In the genomic region with DNA sequence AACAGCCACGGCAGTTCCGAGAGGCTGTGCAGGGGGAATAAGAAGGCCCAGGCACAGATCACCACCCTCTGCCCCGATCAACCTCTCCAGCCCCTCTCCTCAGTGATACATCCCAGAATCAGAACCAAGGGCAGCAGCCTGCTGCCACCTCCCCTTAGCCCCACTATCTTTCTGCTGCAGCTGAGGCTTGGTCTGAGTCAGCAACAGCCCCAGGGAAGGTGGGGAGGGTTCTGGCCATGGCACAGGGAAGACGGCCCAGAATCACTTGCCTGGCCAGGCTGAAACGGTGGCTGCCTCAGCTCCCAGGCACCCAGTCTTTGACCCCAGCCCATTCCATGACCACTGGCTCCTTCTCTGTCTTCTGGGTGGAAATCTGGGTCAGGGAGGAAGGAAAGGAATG, we compare ENCODE assay signal across 9 cellular contexts. TPM values are rescaled to one million over a fixed set of nuclear protein-coding genes. Genes with fewer than 3 reads are reported as not detected.
DNase-seq lines count a peak whose midpoint lies in the region; ATAC-seq and TF ChIP-seq lines count a peak whose summit lies in the region.
"Had no signal": no experiment of that assay in that cellular context is flagged by ENCODE, and none has a peak within 500 bp of the region (broad histone marks: within the 10 kb centered on the region; RNA-seq: fewer than 3 reads in every experiment).

No MANE protein-coding gene starts in this region.

- no peak overlapping the region for H3K4me3 ChIP-seq in CD4-positive, alpha-beta memory T cell (ENCODE audit: low read length in 2 of 2)
- H3K4me3 ChIP-seq in GM23248 = no peak overlapping the region
- no peak overlapping the region for H3K4me3 ChIP-seq in MG63

- CTCF ChIA-PET in CD4-positive, alpha-beta memory T cell (lab: Charles Lee; ENCODE audit: partially characterized antibody) = no interaction called here
- CTCF ChIA-PET in WTC11 (lab: Charles Lee) = no interaction called here

- DNase-seq in CD4-positive, alpha-beta memory T cell = peak in 1 of 5 donors; percentile 25
- peak; percentile 34 for DNase-seq in GM23248
- no peak for DNase-seq in WTC11 (ENCODE audit: low spot score)
- no peak for DNase-seq in naive thymus-derived CD8-positive, alpha-beta T cell
- no peak for DNase-seq in effector memory CD8-positive, alpha-beta T cell
- no peak for DNase-seq in MG63
- no peak for DNase-seq in NCI-H2196 (lab: John Stamatoyannopoulos, UW; ENCODE audit: unreplicated experiment)
- DNase-seq: activated B cell treated with CpG ODN at 0.5 μM for 24 hours, left cardiac atrium had no signal

- no peak for TF ChIP-seq CTCF in WTC11 (IDR thresholded peaks at IDR 0.05)

- H3K27ac ChIP-seq in CD4-positive, alpha-beta memory T cell (ENCODE audit: low read depth, low read length) = no peak overlapping the region
- no peak overlapping the region for H3K27ac ChIP-seq in GM23248

- peaks cover 8 to 35% (median 17%) of the 10 kb centered on the region in 4 donors for H3K4me1 Mint-ChIP-seq in CD4-positive, alpha-beta memory T cell
- H3K4me1 Mint-ChIP-seq in WTC11 = peaks cover 12% of the 10 kb centered on the region
- H3K4me1 Mint-ChIP-seq in naive thymus-derived CD8-positive, alpha-beta T cell = peaks cover 16 to 31% (median 20%) of the 10 kb centered on the region in 4 donors
- peaks cover 17% of the 10 kb centered on the region in 2 donors for H3K4me1 Mint-ChIP-seq in effector memory CD8-positive, alpha-beta T cell (ENCODE audit: low read depth in 2 of 2)

- in situ Hi-C loops in GM23248 (cut with MboI) = loop anchor here (10.0 kb wide), 1 partner anchor 147 kb away; no protein-coding TSS in a partner anchor

- peaks cover 0 to 1% (median 0%) of the 10 kb centered on the region in 8 donors for H3K9me3 Mint-ChIP-seq in CD4-positive, alpha-beta memory T cell
- H3K9me3 Mint-ChIP-seq in WTC11 = no peaks in the 10 kb centered on the region
- no peaks in the 10 kb centered on the region for H3K9me3 Mint-ChIP-seq in naive thymus-derived CD8-positive, alpha-beta T cell
- H3K9me3 Mint-ChIP-seq in effector memory CD8-positive, alpha-beta T cell = no peaks in the 10 kb centered on the region
- H3K9me3 Mint-ChIP-seq: activated B cell treated with CpG ODN at 0.5 μM for 24 hours had no signal

- no peak overlapping the region for H3K4me2 ChIP-seq in GM23248 (ENCODE audit: unreplicated experiment)

- POLR2A ChIA-PET in CD4-positive, alpha-beta memory T cell (lab: Charles Lee; ENCODE audit: partially characterized antibody) = no interaction called here
- POLR2A ChIA-PET in WTC11 (lab: Charles Lee) = no interaction called here
- POLR2A ChIA-PET in naive thymus-derived CD8-positive, alpha-beta T cell (lab: Charles Lee) = interaction anchor here (0.5 kb wide), 1 partner anchor 19 kb away, joined by 4 read pairs; no protein-coding TSS in a partner anchor

- peaks cover 8 to 15% of the 10 kb centered on the region in 2 donors for H3K36me3 Mint-ChIP-seq in CD4-positive, alpha-beta memory T cell
- H3K36me3 Mint-ChIP-seq in WTC11 = peaks cover 19% of the 10 kb centered on the region
- peaks cover 0 to 19% (median 4%) of the 10 kb centered on the region in 3 donors for H3K36me3 Mint-ChIP-seq in naive thymus-derived CD8-positive, alpha-beta T cell
- peaks cover 5% of the 10 kb centered on the region for H3K36me3 Mint-ChIP-seq in effector memory CD8-positive, alpha-beta T cell (ENCODE audit: insufficient read depth)

- H3K9ac ChIP-seq in GM23248 = no peak overlapping the region

- peaks cover 43% of the 10 kb centered on the region for H3K79me2 ChIP-seq in GM23248 (ENCODE audit: insufficient read depth)

- H3K27me3 ChIP-seq in CD4-positive, alpha-beta memory T cell (ENCODE audit: insufficient read depth, low read length) = no peaks in the 10 kb centered on the region
- no peaks in the 10 kb centered on the region for H3K27me3 ChIP-seq in GM23248 (replicated peaks; ENCODE audit: insufficient read depth)
- no peaks in the 10 kb centered on the region for H3K27me3 ChIP-seq in MG63

- peak overlapping the region in 5 of 8 donors; percentile 28 to 60 (median 52) for H3K4me3 Mint-ChIP-seq in CD4-positive, alpha-beta memory T cell
- H3K4me3 Mint-ChIP-seq in WTC11 = peak overlapping the region; percentile 16; the same call in 1 of the 2 replicates
- H3K4me3 Mint-ChIP-seq in naive thymus-derived CD8-positive, alpha-beta T cell = peak overlapping the region in 7 of 10 donors; percentile 6 to 77 (median 28)
- H3K4me3 Mint-ChIP-seq in effector memory CD8-positive, alpha-beta T cell = no peak overlapping the region

- no peak overlapping the region for H2AFZ ChIP-seq in GM23248

- 0 out of 2 replicates have a peak, but pooled peaks cover 6% of the 10 kb centered on the region for H3F3A ChIP-seq in GM23248 (ENCODE audit: insufficient read depth)

- no peaks in the 10 kb centered on the region for H4K20me1 ChIP-seq in GM23248 (ENCODE audit: insufficient read depth)

- H3K9me3 ChIP-seq in CD4-positive, alpha-beta memory T cell (ENCODE audit: control insufficient read depth in 1 of 2, low read length in 2 of 2) = no peaks in the 10 kb centered on the region
- no peaks in the 10 kb centered on the region for H3K9me3 ChIP-seq in GM23248 (ENCODE audit: low read depth)
- no peaks in the 10 kb centered on the region for H3K9me3 ChIP-seq in MG63

- H3K27me3 Mint-ChIP-seq in CD4-positive, alpha-beta memory T cell = no peaks in the 10 kb centered on the region
- H3K27me3 Mint-ChIP-seq in WTC11 (ENCODE audit: low read depth) = no peaks in the 10 kb centered on the region
- H3K27me3 Mint-ChIP-seq in naive thymus-derived CD8-positive, alpha-beta T cell = no peaks in the 10 kb centered on the region
- no peaks in the 10 kb centered on the region for H3K27me3 Mint-ChIP-seq in effector memory CD8-positive, alpha-beta T cell
- H3K27me3 Mint-ChIP-seq: activated B cell treated with CpG ODN at 0.5 μM for 24 hours had no signal

- peaks cover 9% of the 10 kb centered on the region for H3K36me3 ChIP-seq in CD4-positive, alpha-beta memory T cell (ENCODE audit: insufficient read depth, low read length)
- no peaks in the 10 kb centered on the region for H3K36me3 ChIP-seq in GM23248 (ENCODE audit: low read depth)
- H3K36me3 ChIP-seq in MG63 = peaks cover 42% of the 10 kb centered on the region

- intact Hi-C loops in CD4-positive, alpha-beta memory T cell (cut with micrococcal nuclease) = no loop called here

- ATAC-seq in WTC11 = no peak
- no peak for ATAC-seq in naive thymus-derived CD8-positive, alpha-beta T cell
- ATAC-seq in effector memory CD8-positive, alpha-beta T cell (replicated peaks) = no peak
- ATAC-seq: left cardiac atrium had no signal

- peaks cover 21% of the 10 kb centered on the region for H3K4me1 ChIP-seq in CD4-positive, alpha-beta memory T cell (ENCODE audit: insufficient read depth, low read length)
- 0 out of 2 replicates have a peak, but pooled peaks cover 3% of the 10 kb centered on the region for H3K4me1 ChIP-seq in GM23248 (ENCODE audit: insufficient read depth)

- H3K9me2 ChIP-seq in GM23248 (ENCODE audit: insufficient read depth) = no peaks in the 10 kb centered on the region

- peak overlapping the region in 1 of 7 donors; percentile 21 for H3K27ac Mint-ChIP-seq in CD4-positive, alpha-beta memory T cell
- H3K27ac Mint-ChIP-seq in WTC11 = peak overlapping the region; percentile 41; the same call in 1 of the 2 replicates
- peak overlapping the region in 3 of 10 donors; percentile 41 to 65 (median 44) for H3K27ac Mint-ChIP-seq in naive thymus-derived CD8-positive, alpha-beta T cell
- H3K27ac Mint-ChIP-seq in effector memory CD8-positive, alpha-beta T cell = no peak overlapping the region

- 74 to 78% methylated on average over 5 of the region's 5 CpGs for WGBS in GM23248 (ENCODE audit: low coverage in 1 of 2, low lambda C conversion rate in 2 of 2, missing lambda C conversion rate in 2 of 2), 2 experiments

RNA-seq across cellular contexts. Expression of gene CHID1, which starts 2.3 kb away (rescaled TPM):
- 10 to 100 TPM; 52.1 to 59.2 TPM for total RNA-seq in CD4-positive, alpha-beta memory T cell
- 10 to 100 TPM; 46.9 to 82.3 TPM for polyA plus RNA-seq in CD4-positive, alpha-beta memory T cell
- total RNA-seq in GM23248 (2014; rRNA removed; shearing (Covaris generic)) = 72.3 and 91.9 TPM in 2 replicates
- polyA plus RNA-seq in GM23248 (2016; fragmentation: Nextera tagmentation; extraction: Ambion mirVana) = 202 and 215 TPM in 2 replicates
- total RNA-seq in WTC11 (2021) = 92.8 to 99.6 TPM (median 94.2 TPM) in 3 replicates
- 10 to 100 TPM; 54.6 to 55.8 TPM for total RNA-seq in naive thymus-derived CD8-positive, alpha-beta T cell
- 10 to 100 TPM; 50.2 to 61.5 (median 54.7) TPM for polyA plus RNA-seq in naive thymus-derived CD8-positive, alpha-beta T cell
- 88.4 and 139 TPM in 2 replicates for total RNA-seq in MG63 (2014; rRNA removed; shearing (Covaris generic); ENCODE audit: low replicate concordance)

RNA-seq across cellular contexts. Expression of gene AP2A2, which starts 17.4 kb away (rescaled TPM):
- 10 to 100 TPM; 81.7 to 87.4 TPM for total RNA-seq in CD4-positive, alpha-beta memory T cell
- 10 to 100 TPM in 1 of 2 donors, 1 to 10 TPM in 1; 5.1 to 14.1 TPM for polyA plus RNA-seq in CD4-positive, alpha-beta memory T cell
- 32.2 and 38.3 TPM in 2 replicates for total RNA-seq in GM23248 (2014; rRNA removed; shearing (Covaris generic))
- polyA plus RNA-seq in GM23248 (2016; fragmentation: Nextera tagmentation; extraction: Ambion mirVana) = 27.5 and 31.1 TPM in 2 replicates
- total RNA-seq in WTC11 (2021) = 47.1 to 52.3 TPM (median 51.0 TPM) in 3 replicates
- 10 to 100 TPM; 77.8 to 80.8 TPM for total RNA-seq in naive thymus-derived CD8-positive, alpha-beta T cell
- 10 to 100 TPM in 2 of 3 donors, 1 to 10 TPM in 1; 8.2 to 13.9 (median 11.6) TPM for polyA plus RNA-seq in naive thymus-derived CD8-positive, alpha-beta T cell
- 22.2 and 43.1 TPM in 2 replicates for total RNA-seq in MG63 (2014; rRNA removed; shearing (Covaris generic); ENCODE audit: low replicate concordance)

Comparison
In these comparisons a context has a peak if more than half of its experiments do, and no peak if none do; other contexts are left out.
1. H3K4me3 Mint-ChIP-seq: peak in CD4-positive, alpha-beta memory T cell (5 of 8), WTC11 (single experiment) and naive thymus-derived CD8-positive, alpha-beta T cell (7 of 10); none in effector memory CD8-positive, alpha-beta T cell (0 of 2).